ENCODE assay signal across 8 cellular contexts in the genomic region with DNA sequence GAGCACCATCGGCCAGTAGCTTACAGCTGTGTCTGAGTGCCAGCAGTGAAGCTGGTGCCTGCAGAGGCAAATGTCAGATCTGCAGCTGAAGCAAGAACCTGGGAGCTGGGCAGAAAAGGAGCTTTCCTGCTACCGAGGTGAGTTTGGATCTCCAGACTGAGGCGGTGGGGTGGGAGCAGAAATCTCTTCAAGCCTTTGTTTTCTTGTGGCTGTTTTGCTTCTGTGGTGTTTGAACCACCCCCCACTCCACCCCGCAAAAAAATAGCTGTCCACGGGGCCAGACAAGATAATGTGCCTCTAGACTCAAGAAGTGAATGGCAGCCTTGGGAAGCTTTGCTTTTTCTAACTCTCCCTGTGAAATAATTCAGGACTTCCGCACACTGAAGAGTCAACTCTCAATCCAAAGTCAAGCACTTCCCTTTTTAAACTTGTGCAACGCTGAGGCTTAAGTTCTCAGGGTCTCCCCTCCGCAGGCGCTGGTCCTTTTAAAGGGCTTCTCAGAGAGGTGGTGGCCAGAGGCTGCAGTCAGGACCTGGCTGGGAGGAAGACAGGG.
A peak's percentile ranks its signal among the peaks of the same experiment; 100 is the strongest.
DNase-seq lines count a peak whose midpoint lies in the region; ATAC-seq and TF ChIP-seq lines count a peak whose summit lies in the region.

No MANE protein-coding gene starts in this region.

- H3K4me2 ChIP-seq in smooth muscle cell, result peak overlapping the region; percentile 87

- DNase-seq in HFF-Myc (ENCODE audit: extremely low read depth, low read depth) (no peak), RWPE2 (ENCODE audit: low spot score) (no peak), glutamatergic neuron (no peak), smooth muscle cell (lab: John Stamatoyannopoulos, UW; ENCODE audit: unreplicated experiment) (no peak), NCI-H1105 treated with DMSO at 0.1 percent for 48 hours (lab: John Stamatoyannopoulos, UW) (no peak), caudate nucleus (lab: John Stamatoyannopoulos, UW) (no peak), LoVo (ENCODE audit: low spot score) (no peak)
- DNase-seq in effector CD8-positive, alpha-beta T cell (lab: John Stamatoyannopoulos, UW), result no peak

- no peaks in the 10 kb centered on the region for H3F3A ChIP-seq in smooth muscle cell (ENCODE audit: low read depth)

- WGBS in smooth muscle cell (ENCODE audit: low lambda C conversion rate), result 38% methylated on average over 9 of the region's 9 CpGs

- no peaks in the 10 kb centered on the region for H3K79me2 ChIP-seq in smooth muscle cell (ENCODE audit: low read depth)

- peak overlapping the region; percentile 22 for H2AFZ ChIP-seq in smooth muscle cell (ENCODE audit: low read depth)

- H4K20me1 ChIP-seq in smooth muscle cell (ENCODE audit: low read depth), result no peaks in the 10 kb centered on the region

- no peak overlapping the region for H3K9ac ChIP-seq in smooth muscle cell (ENCODE audit: low read depth)

- H3K4me1 ChIP-seq in RWPE2 (ENCODE audit: insufficient read depth, poor library complexity, severe bottlenecking) (peaks cover 8% of the 10 kb centered on the region), smooth muscle cell (ENCODE audit: low read depth) (peaks cover 6% of the 10 kb centered on the region)

- no peak overlapping the region for H3K27ac Mint-ChIP-seq in glutamatergic neuron (ENCODE audit: unreplicated experiment)

- H3K4me3 ChIP-seq in HFF-Myc (replicated peaks; ENCODE audit: low read depth, low read length), result 0 out of 2 replicates have a peak overlapping the region, but pooled peaks have one; percentile 2
- peak overlapping the region; percentile 34 for H3K4me3 ChIP-seq in RWPE2 (ENCODE audit: severe bottlenecking)
- peak overlapping the region; percentile 47 for H3K4me3 ChIP-seq in smooth muscle cell

- H3K36me3 Mint-ChIP-seq in glutamatergic neuron (ENCODE audit: unreplicated experiment), result peaks cover 18% of the 10 kb centered on the region

- no peaks in the 10 kb centered on the region for H3K27me3 ChIP-seq in RWPE2 (ENCODE audit: insufficient read depth, poor library complexity, severe bottlenecking)
- H3K27me3 ChIP-seq in smooth muscle cell (ENCODE audit: low read depth), result peaks cover 44% of the 10 kb centered on the region

- ATAC-seq in RWPE2 (ENCODE audit: low read depth), result no peak

- H3K4me3 Mint-ChIP-seq in glutamatergic neuron (ENCODE audit: unreplicated experiment), result peak overlapping the region; percentile 84

- peaks cover 13% of the 10 kb centered on the region for H3K27me3 Mint-ChIP-seq in glutamatergic neuron (ENCODE audit: unreplicated experiment)

- H3K27ac ChIP-seq in RWPE2 (ENCODE audit: poor library complexity, severe bottlenecking) (no peak overlapping the region), smooth muscle cell (ENCODE audit: low read depth) (no peak overlapping the region), caudate nucleus (ENCODE audit: low read depth, low read length) (no peak overlapping the region)

- H3K9me3 ChIP-seq in RWPE2 (ENCODE audit: severe bottlenecking), result no peaks in the 10 kb centered on the region
- H3K9me3 ChIP-seq in smooth muscle cell (replicated peaks; ENCODE audit: low read depth), result no peaks in the 10 kb centered on the region

- TF ChIP-seq CTCF in HFF-Myc (IDR thresholded peaks at IDR 0.05; ENCODE audit: low read depth, low read length, missing control alignments) (no peak), RWPE2 (IDR thresholded peaks at IDR 0.05; ENCODE audit: poor library complexity, severe bottlenecking) (no peak), glutamatergic neuron (IDR thresholded peaks at IDR 0.05; ENCODE audit: partially characterized antibody, unreplicated experiment) (no peak), smooth muscle cell (IDR thresholded peaks at IDR 0.05; ENCODE audit: borderline replicate concordance, insufficient read depth, poor library complexity, severe bottlenecking) (no peak)

- H3K9me3 Mint-ChIP-seq in glutamatergic neuron (ENCODE audit: unreplicated experiment), result peaks cover 12% of the 10 kb centered on the region

- H3K4me1 Mint-ChIP-seq in glutamatergic neuron (ENCODE audit: low read depth, unreplicated experiment), result no peaks in the 10 kb centered on the region

- H3K36me3 ChIP-seq in RWPE2 (ENCODE audit: low read depth) (no peaks in the 10 kb centered on the region), smooth muscle cell (ENCODE audit: low read depth) (no peaks in the 10 kb centered on the region)
